In genomic region chr6:35719830-35720733, GRCh38 we compare ENCODE assay signal across 9 cellular contexts. TPM values are rescaled to one million over a fixed set of nuclear protein-coding genes. Genes with fewer than 3 reads are reported as not detected.
DNase-seq lines count a peak whose midpoint lies in the region; ATAC-seq and TF ChIP-seq lines count a peak whose summit lies in the region.
"Had no signal": no experiment of that assay in that cellular context is flagged by ENCODE, and none has a peak within 500 bp of the region (broad histone marks: within the 10 kb centered on the region; RNA-seq: fewer than 3 reads in every experiment).

No MANE protein-coding gene starts in this region.

- DNase-seq in EL (peak; percentile 29), MV-4-11 (lab: John Stamatoyannopoulos, UW) (peak; percentile 90), body of pancreas (peak in 2 of 4 donors; percentile 25 to 71), left colon (peak; percentile 45 to 58), ureter (ENCODE audit: low spot score) (no peak), NCI-H748 (lab: John Stamatoyannopoulos, UW; ENCODE audit: unreplicated experiment) (no peak)

- no peak for TF ChIP-seq CTCF in body of pancreas (IDR thresholded peaks at IDR 0.05)

- H3K4me3 ChIP-seq in body of pancreas = no peak overlapping the region
- H3K4me3 ChIP-seq in stomach smooth muscle (ENCODE audit: low read length in 2 of 2) = peak overlapping the region; percentile 37 to 58

- H3K9me3 ChIP-seq in body of pancreas (no peaks in the 10 kb centered on the region), stomach smooth muscle (ENCODE audit: control insufficient read depth in 2 of 2, low read length in 2 of 2) (no peaks in the 10 kb centered on the region)

- H3K4me1 ChIP-seq in body of pancreas (peaks cover 40% of the 10 kb centered on the region), stomach smooth muscle (ENCODE audit: control insufficient read depth, insufficient read depth, low read length) (peaks cover 68% of the 10 kb centered on the region)

- intact Hi-C loops in body of pancreas (cut with DNase I) = no loop called here
- intact Hi-C loops in left colon (cut with DNase I, micrococcal nuclease) = no loop called here

- H3K27ac ChIP-seq in body of pancreas (peak overlapping the region; percentile 13 to 79 (median 48)), stomach smooth muscle (ENCODE audit: low read length) (peak overlapping the region; percentile 78)

- no peaks in the 10 kb centered on the region for H3K36me3 ChIP-seq in body of pancreas (replicated peaks in 1 of 2; ENCODE audit: insufficient read depth in 1 of 2, low read depth in 2 of 2)
- no peaks in the 10 kb centered on the region for H3K36me3 ChIP-seq in stomach smooth muscle (ENCODE audit: control insufficient read depth in 2 of 2, insufficient read depth in 2 of 2, low read length in 2 of 2)

- TF ChIP-seq POLR2A in body of pancreas (IDR thresholded peaks at IDR 0.05) = peak in 1 of 3 donors; percentile 35

- H3K27me3 ChIP-seq in body of pancreas (no peaks in the 10 kb centered on the region), stomach smooth muscle (ENCODE audit: control insufficient read depth in 1 of 2, insufficient read depth in 2 of 2, low read length in 2 of 2) (no peaks in the 10 kb centered on the region)

- peak; percentile 44 for ATAC-seq in GM21528 (IDR thresholded peaks at IDR 0.05; ENCODE audit: low FRiP score, unreplicated experiment)
- ATAC-seq in body of pancreas = no peak
- no peak for ATAC-seq in left colon

- peak overlapping the region; percentile 5 to 66 for H3K9ac ChIP-seq in stomach smooth muscle (ENCODE audit: low read length in 2 of 2)

- 53 to 71% methylated on average over 13 to 21 of the region's 21 CpGs for WGBS in body of pancreas, 2 donors

RNA-seq across cellular contexts. Expression of gene ARMC12, which starts 16.8 kb away (rescaled TPM):
- total RNA-seq in body of pancreas (under 1 TPM in 1 of 2 donors, not detected in 1; 0.26 TPM), left colon (under 1 TPM in 1 of 2 donors, not detected in 1; 0.46 TPM), ureter (1.5 TPM)

RNA-seq across cellular contexts. Expression of gene FKBP5, which starts 31.4 kb away (rescaled TPM):
- 100 to 1,000 TPM; 133 to 138 TPM for total RNA-seq in body of pancreas
- total RNA-seq in left colon = 100 to 1,000 TPM in 1 of 2 donors, 10 to 100 TPM in 1; 40.3 to 252 TPM
- 112 TPM for total RNA-seq in ureter

RNA-seq across cellular contexts. Expression of gene CLPSL2, which starts 56.3 kb away (rescaled TPM):
- total RNA-seq in body of pancreas (not detected), left colon (not detected), ureter (not detected)
- total RNA-seq: T-helper 2 cell treated with Interferon-gamma antibody and Interleukin-4, amounts not matched to agents 100 ng/mL and 5 ng/mL, for 36 hours had no signal

Comparison
In these comparisons a context has a peak if more than half of its experiments do, and no peak if none do; other contexts are left out.
1. DNase-seq: peak in EL (single experiment), MV-4-11 (single experiment) and left colon (2 of 2); none in ureter (single experiment) and NCI-H748 (single experiment).
2. H3K4me3 ChIP-seq: peak in stomach smooth muscle (2 of 2); none in body of pancreas (0 of 2).